In genomic region chr2:237704476-237705224, GRCh38 we compare ENCODE assay signal across 8 cellular contexts.
DNase-seq lines count a peak whose midpoint lies in the region; ATAC-seq, FAIRE-seq and TF ChIP-seq lines count a peak whose summit lies in the region.

No MANE protein-coding gene starts in this region.

- no peak overlapping the region for H3K4me3 ChIP-seq in endothelial cell of umbilical vein (replicated peaks in 1 of 3; ENCODE audit: insufficient read depth in 1 of 3, low read depth in 1 of 3, low read length in 3 of 3)
- H3K4me3 ChIP-seq in sigmoid colon, result no peak overlapping the region

- no peak overlapping the region for H2AFZ ChIP-seq in endothelial cell of umbilical vein (ENCODE audit: low read depth, low read length)

- intact Hi-C loops in endothelial cell of umbilical vein (cut with micrococcal nuclease) (loop anchor here (1.0 kb wide), 3 partner anchors 9 to 22 kb away; no protein-coding TSS in a partner anchor), sigmoid colon (cut with DNase I) (no loop called here)

- TF ChIP-seq CTCF in RWPE1 (conservative IDR thresholded peaks at IDR 0.05; ENCODE audit: low read depth) (no peak), endothelial cell of umbilical vein (IDR thresholded peaks at IDR 0.05; ENCODE audit: extremely low read depth in 1 of 2, insufficient read depth in 1 of 2, low read depth in 1 of 2, low read length in 2 of 2) (no peak), sigmoid colon (IDR thresholded peaks at IDR 0.05) (no peak)

- no peak for ATAC-seq in HG03097 (IDR thresholded peaks at IDR 0.05; ENCODE audit: low FRiP score, unreplicated experiment)

- H3K27ac ChIP-seq in RWPE1 (peak overlapping the region; percentile 91), endothelial cell of umbilical vein (ENCODE audit: insufficient read depth, low read depth, low read length) (peak overlapping the region; percentile 31), sigmoid colon (peak overlapping the region; percentile 92 to 99 (median 98))

- H3K9me3 ChIP-seq in endothelial cell of umbilical vein (replicated peaks; ENCODE audit: control insufficient read depth, insufficient read depth, low read length), result no peaks in the 10 kb centered on the region
- no peaks in the 10 kb centered on the region for H3K9me3 ChIP-seq in sigmoid colon

- POLR2A ChIA-PET in RWPE1 (lab: Yijun Ruan, JAX; ENCODE audit: low non-redundant PET), result no interaction called here
- POLR2A ChIA-PET in endothelial cell of umbilical vein (lab: Charles Lee), result interaction anchor here (1.2 kb wide), 1 partner anchor 10 kb away, joined by 3 read pairs; no protein-coding TSS in a partner anchor

- no peaks in the 10 kb centered on the region for H3K27me3 ChIP-seq in endothelial cell of umbilical vein (ENCODE audit: control insufficient read depth in 2 of 2, insufficient read depth in 2 of 2, low read length in 2 of 2)
- H3K27me3 ChIP-seq in sigmoid colon, result no peaks in the 10 kb centered on the region

- peak; percentile 87 for FAIRE-seq in endothelial cell of umbilical vein (lab: Jason Lieb, UNC)

- H3K4me1 ChIP-seq in endothelial cell of umbilical vein (ENCODE audit: control insufficient read depth, extremely low read depth, insufficient read depth, low read length), result peaks cover 57% of the 10 kb centered on the region
- peaks cover 0 to 96% (median 92%) of the 10 kb centered on the region in 4 donors for H3K4me1 ChIP-seq in sigmoid colon

- peak in 1 of 4 donors; percentile 13 for TF ChIP-seq EP300 in sigmoid colon (IDR thresholded peaks at IDR 0.05)

- dilution Hi-C loops in endothelial cell of umbilical vein (cut with MboI; ENCODE audit: extremely low pct_ligation_motif_present, low sequenced_read_pairs), result no loop called here

- no peak for TF ChIP-seq POLR2A in endothelial cell of umbilical vein (IDR thresholded peaks at IDR 0.05; ENCODE audit: low read depth, low read length)
- no peak for TF ChIP-seq POLR2A in sigmoid colon (IDR thresholded peaks at IDR 0.05)

- H3K4me2 ChIP-seq in endothelial cell of umbilical vein (ENCODE audit: insufficient read depth, low read length), result peak overlapping the region; percentile 41

- H3K9ac ChIP-seq in endothelial cell of umbilical vein (replicated peaks; ENCODE audit: extremely low read depth, insufficient read depth, low read length), result no peak overlapping the region

- H3K36me3 ChIP-seq in endothelial cell of umbilical vein (ENCODE audit: control insufficient read depth in 2 of 2, extremely low read depth in 1 of 2, insufficient read depth in 2 of 2, low read length in 2 of 2) (peaks cover 0 to 3% of the 10 kb centered on the region in 2 experiments), sigmoid colon (peaks cover 0 to 10% (median 0%) of the 10 kb centered on the region in 4 donors)

- no TSS peak for BruUV-seq in endothelial cell of umbilical vein (replicated peaks; lab: Mats Ljungman, UMichigan)

- no peaks in the 10 kb centered on the region for H3K9me1 ChIP-seq in endothelial cell of umbilical vein (replicated peaks; ENCODE audit: control insufficient read depth, extremely low read depth, insufficient read depth, low read length)

- H4K20me1 ChIP-seq in endothelial cell of umbilical vein (replicated peaks; ENCODE audit: control insufficient read depth, extremely low read depth, insufficient read depth, low read length), result no peaks in the 10 kb centered on the region

- WGBS in sigmoid colon, 2 donors, result 36 to 72% methylated on average over 12 of the region's 12 CpGs

- CTCF ChIA-PET in RWPE1 (lab: Yijun Ruan, JAX), result interaction anchor here (0.7 kb wide), 1 partner anchor 41 kb away, joined by 3 read pairs; no protein-coding TSS in a partner anchor
- CTCF ChIA-PET in endothelial cell of umbilical vein (lab: Charles Lee), result interaction anchor here (1.0 to 3.1 kb wide), 6 partner anchors 10 to 40 kb away, joined by 3 to 28 read pairs (median 4); no protein-coding TSS in a partner anchor

- H3K79me2 ChIP-seq in endothelial cell of umbilical vein (ENCODE audit: control insufficient read depth, insufficient read depth, low read length), result peaks cover 98% of the 10 kb centered on the region

- peak; percentile 58 for DNase-seq in GM03348 (ENCODE audit: low spot score)
- DNase-seq in RWPE1 (ENCODE audit: low spot score), result peak; percentile 63
- peak; percentile 69 for DNase-seq in endothelial cell of umbilical vein (ENCODE audit: low read depth, low spot score)
- DNase-seq in sigmoid colon, result no peak
- no peak for DNase-seq in NCI-H510A treated with DMSO at 0.1 percent for 48 hours (lab: John Stamatoyannopoulos, UW)
- DNase-seq in epidermal melanocyte (ENCODE audit: insufficient read length, low spot score), result no peak
- no peak for DNase-seq in NCI-H446 (lab: John Stamatoyannopoulos, UW)

TF ChIP-seq in endothelial cell of umbilical vein, 7 proteins besides CTCF, POLR2A, EP300 and RAD21:
- peak; percentile 80 for TF ChIP-seq JUN (IDR thresholded peaks at IDR 0.05; ENCODE audit: borderline replicate concordance, insufficient read depth, insufficient read length, low read depth)
- peak; percentile 35 for TF ChIP-seq POLR2AphosphoS5 (IDR thresholded peaks at IDR 0.05; ENCODE audit: insufficient read depth, low read depth, low read length)
- no peak for TF ChIP-seq MYC (IDR thresholded peaks at IDR 0.05; ENCODE audit: low read depth, low read length)
- peak; percentile 87 for TF ChIP-seq FOS (IDR thresholded peaks at IDR 0.05; ENCODE audit: borderline replicate concordance, insufficient read depth, low read length)
- no peak for TF ChIP-seq EZH2 (IDR thresholded peaks at IDR 0.05; ENCODE audit: borderline replicate concordance, low read depth, low read length, severe bottlenecking)

Comparison
In these comparisons a context has a peak if more than half of its experiments do, and no peak if none do; other contexts are left out.
1. DNase-seq: peak in GM03348 (single experiment), RWPE1 (single experiment) and endothelial cell of umbilical vein (single experiment); none in sigmoid colon (single experiment), NCI-H510A treated with DMSO at 0.1 percent for 48 hours (single experiment), epidermal melanocyte (single experiment) and NCI-H446 (0 of 2).
2. H3K27ac ChIP-seq: peak in every context shown above with its lines; median percentile 98 in sigmoid colon; 91 in RWPE1; 31 in endothelial cell of umbilical vein.